ENCODE assay signal across 8 cellular contexts in genomic region chr3:11803977-11804903, GRCh38. TPM values are rescaled to one million over a fixed set of nuclear protein-coding genes. Genes with fewer than 3 reads are reported as not detected.
A peak's percentile ranks its signal among the peaks of the same experiment; 100 is the strongest.
DNase-seq lines count a peak whose midpoint lies in the region; ATAC-seq lines count a peak whose summit lies in the region.

No MANE protein-coding gene starts in this region.

- ATAC-seq in Right ventricle myocardium superior (ENCODE audit: poor library complexity) (peak; percentile 78), Right ventricle myocardium inferior (no peak), HG02981 (IDR thresholded peaks at IDR 0.05; ENCODE audit: unreplicated experiment) (peak; percentile 70), HG03135 (IDR thresholded peaks at IDR 0.05; ENCODE audit: unreplicated experiment) (no peak)

- H3K9me3 Mint-ChIP-seq in activated T-helper 2 cell treated with anti-CD3 and anti-CD28 coated beads, Interferon-gamma antibody, Interleukin-2, Interleukin-4, amounts not matched to agents 10 μg/mL and 5 μg/mL and 100 μg/mL, durations not matched to agents 14 hours and 24 hours and 36 hours, result peaks cover 15% of the 10 kb centered on the region

- peak; percentile 47 for DNase-seq in Right ventricle myocardium superior
- no peak for DNase-seq in Right ventricle myocardium inferior (ENCODE audit: missing footprints)
- peak; percentile 46 for DNase-seq in NOMO-1 treated with DMSO at 0.1 percent for 48 hours (lab: John Stamatoyannopoulos, UW; ENCODE audit: unreplicated experiment)
- DNase-seq in activated T-helper 2 cell treated with anti-CD3 and anti-CD28 coated beads, Interferon-gamma antibody, Interleukin-2, Interleukin-4, amounts not matched to agents 10 μg/mL and 5 μg/mL and 100 μg/mL, durations not matched to agents 14 hours and 24 hours and 36 hours (ENCODE audit: low spot score), result peak; percentile 19
- peak; percentile 71 for DNase-seq in germinal center (ENCODE audit: low spot score)
- DNase-seq in pons (ENCODE audit: low spot score), result peak; percentile 61

- peaks cover 91% of the 10 kb centered on the region for H3K36me3 Mint-ChIP-seq in activated T-helper 2 cell treated with anti-CD3 and anti-CD28 coated beads, Interferon-gamma antibody, Interleukin-2, Interleukin-4, amounts not matched to agents 10 μg/mL and 5 μg/mL and 100 μg/mL, durations not matched to agents 14 hours and 24 hours and 36 hours (ENCODE audit: low read depth)

- intact Hi-C loops in Right ventricle myocardium superior (cut with DNase I) (loop anchor here (5.0 kb wide), 1 partner anchor 427 kb away; no protein-coding TSS in a partner anchor), Right ventricle myocardium inferior (cut with DNase I) (loop anchor here (1.0 to 5.0 kb wide), 2 partner anchors 147 to 425 kb away; no protein-coding TSS in a partner anchor)
- intact Hi-C loops in activated T-helper 2 cell treated with anti-CD3 and anti-CD28 coated beads, Interferon-gamma antibody, Interleukin-2, Interleukin-4, amounts not matched to agents 10 μg/mL and 5 μg/mL and 100 μg/mL, durations not matched to agents 14 hours and 24 hours and 36 hours (cut with micrococcal nuclease), result loop anchor here (5.0 to 10.0 kb wide), 3 partner anchors 43 to 159 kb away; partner anchors contain the start of genes TAMM41 and VGLL4

- no peak overlapping the region for H3K27ac Mint-ChIP-seq in activated T-helper 2 cell treated with anti-CD3 and anti-CD28 coated beads, Interferon-gamma antibody, Interleukin-2, Interleukin-4, amounts not matched to agents 10 μg/mL and 5 μg/mL and 100 μg/mL, durations not matched to agents 14 hours and 24 hours and 36 hours

- H3K4me1 Mint-ChIP-seq in activated T-helper 2 cell treated with anti-CD3 and anti-CD28 coated beads, Interferon-gamma antibody, Interleukin-2, Interleukin-4, amounts not matched to agents 10 μg/mL and 5 μg/mL and 100 μg/mL, durations not matched to agents 14 hours and 24 hours and 36 hours (ENCODE audit: low read depth), result peaks cover 27% of the 10 kb centered on the region

- H3K27me3 Mint-ChIP-seq in activated T-helper 2 cell treated with anti-CD3 and anti-CD28 coated beads, Interferon-gamma antibody, Interleukin-2, Interleukin-4, amounts not matched to agents 10 μg/mL and 5 μg/mL and 100 μg/mL, durations not matched to agents 14 hours and 24 hours and 36 hours (ENCODE audit: low read depth), result no peaks in the 10 kb centered on the region

- no peak overlapping the region for H3K4me3 Mint-ChIP-seq in activated T-helper 2 cell treated with anti-CD3 and anti-CD28 coated beads, Interferon-gamma antibody, Interleukin-2, Interleukin-4, amounts not matched to agents 10 μg/mL and 5 μg/mL and 100 μg/mL, durations not matched to agents 14 hours and 24 hours and 36 hours (ENCODE audit: low read depth)

RNA-seq across cellular contexts. Expression of gene TAMM41, which starts 42.4 kb away (rescaled TPM):
- total RNA-seq in Right ventricle myocardium superior (7.5 TPM), Right ventricle myocardium inferior (10.9 TPM)
- 28.4 and 30.6 TPM in 2 replicates for total RNA-seq in activated T-helper 2 cell treated with anti-CD3 and anti-CD28 coated beads, Interferon-gamma antibody, Interleukin-2, Interleukin-4, amounts not matched to agents 10 μg/mL and 5 μg/mL and 100 μg/mL, durations not matched to agents 14 hours and 24 hours and 36 hours

Comparison
In these comparisons a context has a peak if more than half of its experiments do, and no peak if none do; other contexts are left out.
1. ATAC-seq: peak in Right ventricle myocardium superior (single experiment) and HG02981 (single experiment); none in Right ventricle myocardium inferior (single experiment) and HG03135 (single experiment).